7 cellular contexts compared by ENCODE assay signal in genomic region chrY:19590235-19590634, GRCh38.
"Had no signal": no experiment of that assay in that cellular context is flagged by ENCODE, and none has a peak within 500 bp of the region (broad histone marks: within the 10 kb centered on the region; RNA-seq: fewer than 3 reads in every experiment).

No MANE protein-coding gene starts in this region.

- ATAC-seq: K562 had no signal

- H3K4me2 ChIP-seq: KMS-11 had no signal

- H3K27ac ChIP-seq: HL-60, KMS-11 had no signal

- H3K9ac ChIP-seq: KMS-11 had no signal

- H3K4me3 ChIP-seq: K562 had no signal

- FAIRE-seq: HTR-8/SVneo, K562 had no signal

- DNase-seq: IMR-90, KBM-7, KG1 had no signal
